2 cellular contexts compared by ENCODE assay signal in genomic region chr14:52901357-52901980, GRCh38.
TF ChIP-seq lines count a peak whose summit lies in the region.

No MANE protein-coding gene starts in this region.

TF ChIP-seq in GM23338, 12 proteins besides CTCF, POLR2A, EP300 and RAD21:
- TF ChIP-seq NANOG (IDR thresholded peaks at IDR 0.05; ENCODE audit: borderline replicate concordance), result no peak
- no peak for TF ChIP-seq EZH2phosphoT487 (IDR thresholded peaks at IDR 0.05; ENCODE audit: unreplicated experiment)

TF ChIP-seq in SK-N-SH treated with all-trans-retinoic acid at 6 μM for 48 hours, 23 proteins besides CTCF, POLR2A, EP300 and RAD21:
- TF ChIP-seq GLIS3 (CRISPR knock-in tag; IDR thresholded peaks at IDR 0.05) (no peak), ISL1 (CRISPR knock-in tag; IDR thresholded peaks at IDR 0.05) (no peak), ESRRG (CRISPR knock-in tag; IDR thresholded peaks at IDR 0.05) (no peak), BACH2 (CRISPR knock-in tag; IDR thresholded peaks at IDR 0.05; ENCODE audit: borderline replicate concordance) (no peak), TCF4 (CRISPR knock-in tag; IDR thresholded peaks at IDR 0.05; ENCODE audit: borderline replicate concordance) (no peak), CSRNP3 (CRISPR knock-in tag; IDR thresholded peaks at IDR 0.05) (no peak), TOX (CRISPR knock-in tag; IDR thresholded peaks at IDR 0.05; ENCODE audit: borderline replicate concordance) (no peak), ZNF8 (CRISPR knock-in tag; IDR thresholded peaks at IDR 0.05) (no peak), TSHZ2 (CRISPR knock-in tag; IDR thresholded peaks at IDR 0.05) (no peak)
